16 cellular contexts compared by ENCODE assay signal in the genomic region with DNA sequence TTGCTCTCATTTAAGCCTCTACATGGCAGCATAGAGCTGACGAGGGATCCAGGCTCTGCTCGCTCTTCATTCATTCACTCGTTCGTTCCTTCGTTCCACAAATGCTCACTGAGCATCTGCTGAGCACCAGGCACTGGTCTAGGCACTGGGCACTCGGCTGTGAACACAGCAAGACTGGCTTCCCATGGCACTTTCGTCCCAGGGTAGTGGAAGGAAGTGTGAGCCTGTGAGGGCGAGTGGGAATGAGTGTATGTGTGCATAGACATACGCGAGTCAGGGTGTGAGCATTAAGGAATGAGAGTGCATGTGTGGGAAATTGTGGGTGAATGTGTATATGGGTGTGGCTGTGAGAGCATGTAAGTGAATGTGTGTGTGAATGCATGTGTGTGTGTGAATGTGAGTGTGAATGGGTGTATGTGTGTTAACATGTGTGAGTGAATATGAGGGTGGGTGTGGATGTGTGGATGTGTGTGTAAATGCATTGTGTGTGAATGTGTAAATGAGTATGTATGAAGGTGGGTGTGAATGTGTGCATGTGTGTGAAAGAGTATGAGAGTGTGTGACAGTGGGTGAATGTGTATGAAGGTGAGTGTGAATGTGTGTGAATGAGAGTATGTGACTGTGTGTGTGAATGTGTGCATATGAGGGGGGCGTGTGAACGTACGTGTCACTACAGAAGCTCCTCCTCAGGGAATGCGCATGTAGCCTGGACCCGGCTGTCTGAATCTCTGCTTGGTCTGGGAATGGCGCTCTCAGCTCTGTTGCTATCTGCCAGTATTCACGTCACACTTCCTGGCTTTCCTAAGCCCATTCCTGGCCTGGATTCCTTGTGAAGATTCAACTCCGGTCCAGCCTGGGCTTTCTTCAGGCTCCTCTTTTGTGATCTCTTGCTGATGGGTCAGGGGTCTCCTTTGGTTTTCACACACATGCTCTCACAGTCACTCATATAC. TPM values are rescaled to one million over a fixed set of nuclear protein-coding genes. Genes with fewer than 3 reads are reported as not detected.
A peak's percentile ranks its signal among the peaks of the same experiment; 100 is the strongest.
DNase-seq lines count a peak whose midpoint lies in the region; ATAC-seq and TF ChIP-seq lines count a peak whose summit lies in the region.
"Had no signal": no experiment of that assay in that cellular context is flagged by ENCODE, and none has a peak within 500 bp of the region (broad histone marks: within the 10 kb centered on the region; RNA-seq: fewer than 3 reads in every experiment).

No MANE protein-coding gene starts in this region.

- intact Hi-C loops in mucosa of descending colon (cut with DNase I, micrococcal nuclease) = no loop called here

- no peak overlapping the region for H3K27ac Mint-ChIP-seq in endodermal cell
- H3K27ac Mint-ChIP-seq: CD4-positive, alpha-beta memory T cell; GM23338; naive thymus-derived CD8-positive, alpha-beta T cell; stimulated activated naive CD8-positive, alpha-beta T cell treated with anti-CD3 and anti-CD28 coated beads, Interleukin-15, Interleukin-2, amounts not matched to agents 100 ng/mL and 50 ng/mL, for 24 hours had no signal

- 90 to 91% methylated on average over 17 to 18 of the region's 18 CpGs for WGBS in endodermal cell (ENCODE audit: insufficient coverage in 1 of 2, insufficient read length in 1 of 2), 2 experiments

- H3K27me3 ChIP-seq in endodermal cell (ENCODE audit: control insufficient read depth, insufficient read depth, low read length, poor library complexity, severe bottlenecking) = peaks cover 21% of the 10 kb centered on the region

- H3K4me1 Mint-ChIP-seq in endodermal cell = peaks cover 6% of the 10 kb centered on the region
- H3K4me1 Mint-ChIP-seq: CD4-positive, alpha-beta memory T cell; naive thymus-derived CD8-positive, alpha-beta T cell had no signal

- no peak overlapping the region for H3K4me3 ChIP-seq in endodermal cell (ENCODE audit: low read length)
- H3K4me3 ChIP-seq in mucosa of descending colon = no peak overlapping the region
- H3K4me3 ChIP-seq: GM23338, heart left ventricle had no signal

- H3K9ac ChIP-seq in endodermal cell (ENCODE audit: extremely low read depth, low read length, poor library complexity, severe bottlenecking) = no peak overlapping the region

- H3K4me1 ChIP-seq in endodermal cell (ENCODE audit: control insufficient read depth, insufficient read depth, low read length) (no peaks in the 10 kb centered on the region), mucosa of descending colon (ENCODE audit: low read depth) (no peaks in the 10 kb centered on the region)

- TF ChIP-seq CTCF in endodermal cell (conservative IDR thresholded peaks at IDR 0.05) (no peak), mucosa of descending colon (IDR thresholded peaks at IDR 0.05) (no peak)

- ATAC-seq in mucosa of descending colon = peak; percentile 8
- no peak for ATAC-seq in stimulated activated naive CD8-positive, alpha-beta T cell treated with anti-CD3 and anti-CD28 coated beads, Interleukin-15, Interleukin-2, amounts not matched to agents 100 U/mL and 50 U/mL, for 24 hours
- ATAC-seq: GM23338; naive thymus-derived CD8-positive, alpha-beta T cell had no signal

- H3K9me3 ChIP-seq in endodermal cell (ENCODE audit: control insufficient read depth, low read length) (no peaks in the 10 kb centered on the region), mucosa of descending colon (no peaks in the 10 kb centered on the region)
- H3K9me3 ChIP-seq: heart left ventricle had no signal

- DNase-seq in GM04503 (ENCODE audit: low read depth) (peak; percentile 5), LHCN-M2 (ENCODE audit: low read depth) (peak; percentile 19), endodermal cell (peak; percentile 45), mucosa of descending colon (peak in 1 of 3 donors; percentile 6), NCI-H446 (lab: John Stamatoyannopoulos, UW) (no peak)
- no peak for DNase-seq in stimulated activated naive CD4-positive, alpha-beta T cell (lab: John Stamatoyannopoulos, UW)
- no peak for DNase-seq in stimulated activated naive CD8-positive, alpha-beta T cell treated with anti-CD3 and anti-CD28 coated beads, Interleukin-15, Interleukin-2, amounts not matched to agents 100 U/mL and 50 U/mL, for 24 hours
- DNase-seq: activated CD4-positive, alpha-beta T cell treated with anti-CD3 and anti-CD28 coated beads, Interleukin-2, amount 50 U/mL, for 1 hour; CD4-positive, alpha-beta memory T cell; heart left ventricle; naive thymus-derived CD8-positive, alpha-beta T cell; NCI-H1417; NCI-H524 treated with DMSO at 0.1 percent for 48 hours; RPMI8226 had no signal

- no peaks in the 10 kb centered on the region for H3K36me3 Mint-ChIP-seq in endodermal cell (ENCODE audit: low read depth)
- H3K36me3 Mint-ChIP-seq: CD4-positive, alpha-beta memory T cell; naive thymus-derived CD8-positive, alpha-beta T cell had no signal

- no peak overlapping the region for H3K4me3 Mint-ChIP-seq in endodermal cell
- H3K4me3 Mint-ChIP-seq: CD4-positive, alpha-beta memory T cell; GM23338; naive thymus-derived CD8-positive, alpha-beta T cell had no signal

- H3K27ac ChIP-seq in endodermal cell (ENCODE audit: low read depth, low read length) = no peak overlapping the region
- H3K27ac ChIP-seq: heart left ventricle had no signal

- peaks cover 1% of the 10 kb centered on the region for H3K9me3 Mint-ChIP-seq in endodermal cell
- H3K9me3 Mint-ChIP-seq: CD4-positive, alpha-beta memory T cell; GM23338; naive thymus-derived CD8-positive, alpha-beta T cell; stimulated activated naive CD8-positive, alpha-beta T cell treated with anti-CD3 and anti-CD28 coated beads, Interleukin-15, Interleukin-2, amounts not matched to agents 100 ng/mL and 50 ng/mL, for 24 hours had no signal

- H3K27me3 Mint-ChIP-seq in endodermal cell (ENCODE audit: insufficient read depth) = peaks cover 13% of the 10 kb centered on the region
- H3K27me3 Mint-ChIP-seq: stimulated activated naive CD8-positive, alpha-beta T cell treated with anti-CD3 and anti-CD28 coated beads, Interleukin-15, Interleukin-2, amounts not matched to agents 100 ng/mL and 50 ng/mL, for 24 hours had no signal

- H3K36me3 ChIP-seq in endodermal cell (ENCODE audit: control insufficient read depth, insufficient read depth, low read length) = no peaks in the 10 kb centered on the region
- H3K36me3 ChIP-seq in mucosa of descending colon (ENCODE audit: low read depth) = no peaks in the 10 kb centered on the region
- H3K36me3 ChIP-seq: heart left ventricle had no signal

RNA-seq across cellular contexts. Expression of a gene that starts 28.8 kb away (rescaled TPM):
- total RNA-seq in LHCN-M2 (2014; rRNA removed) = 0.32 and 0.52 TPM in 2 replicates
- polyA plus RNA-seq in LHCN-M2 (2012) = 0.57 TPM
- 1 to 10 TPM; 3.6 to 5.0 TPM for total RNA-seq in endodermal cell
- 1.00 TPM for polyA plus RNA-seq in endodermal cell (2013, experiment 1 of 2)
- polyA plus RNA-seq in endodermal cell (2013, experiment 2 of 2) = 0.66 TPM
- total RNA-seq in mucosa of descending colon = 10 to 100 TPM; 13.3 to 48.1 (median 31.5) TPM
- polyA plus RNA-seq: naive thymus-derived CD8-positive, alpha-beta T cell had no signal

Comparison
In these comparisons a context has a peak if more than half of its experiments do, and no peak if none do; other contexts are left out.
1. DNase-seq: peak in GM04503 (single experiment), LHCN-M2 (single experiment) and endodermal cell (single experiment); none in stimulated activated naive CD4-positive, alpha-beta T cell (0 of 6), NCI-H446 (0 of 2) and stimulated activated naive CD8-positive, alpha-beta T cell treated with anti-CD3 and anti-CD28 coated beads, Interleukin-15, Interleukin-2, amounts not matched to agents 100 U/mL and 50 U/mL, for 24 hours (single experiment).